8 cellular contexts compared by ENCODE assay signal in the genomic region with DNA sequence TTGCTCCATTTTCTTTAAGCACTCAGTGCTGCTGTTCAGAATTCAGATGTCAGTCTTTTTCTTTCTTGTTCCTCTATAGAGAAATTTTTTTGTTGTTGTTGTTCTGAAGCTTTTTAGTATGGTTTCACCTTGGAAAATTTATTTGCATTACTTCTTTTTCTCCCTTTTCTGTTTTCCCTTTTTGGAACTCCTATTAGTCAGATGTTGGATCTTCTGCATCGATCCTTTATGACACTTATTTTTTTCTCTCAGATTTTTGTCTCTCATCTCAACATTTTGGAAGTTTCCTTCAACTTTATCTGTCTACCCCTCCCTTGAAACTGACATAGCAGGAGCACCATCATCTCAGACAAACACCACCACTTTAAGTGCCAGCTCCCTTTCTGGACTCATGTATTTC.
"Had no signal": no experiment of that assay in that cellular context is flagged by ENCODE, and none has a peak within 500 bp of the region (broad histone marks: within the 10 kb centered on the region; RNA-seq: fewer than 3 reads in every experiment).

No MANE protein-coding gene starts in this region.

- FAIRE-seq: G401.6, GM12878, GM12891, GM12892, GM18507, GM19239 had no signal

- ATAC-seq: GM12878 had no signal

- H3K4me3 ChIP-seq: GM12878 had no signal

- DNase-seq: GDM1, GF-D8 had no signal
